8 cellular contexts compared by ENCODE assay signal in the genomic region with DNA sequence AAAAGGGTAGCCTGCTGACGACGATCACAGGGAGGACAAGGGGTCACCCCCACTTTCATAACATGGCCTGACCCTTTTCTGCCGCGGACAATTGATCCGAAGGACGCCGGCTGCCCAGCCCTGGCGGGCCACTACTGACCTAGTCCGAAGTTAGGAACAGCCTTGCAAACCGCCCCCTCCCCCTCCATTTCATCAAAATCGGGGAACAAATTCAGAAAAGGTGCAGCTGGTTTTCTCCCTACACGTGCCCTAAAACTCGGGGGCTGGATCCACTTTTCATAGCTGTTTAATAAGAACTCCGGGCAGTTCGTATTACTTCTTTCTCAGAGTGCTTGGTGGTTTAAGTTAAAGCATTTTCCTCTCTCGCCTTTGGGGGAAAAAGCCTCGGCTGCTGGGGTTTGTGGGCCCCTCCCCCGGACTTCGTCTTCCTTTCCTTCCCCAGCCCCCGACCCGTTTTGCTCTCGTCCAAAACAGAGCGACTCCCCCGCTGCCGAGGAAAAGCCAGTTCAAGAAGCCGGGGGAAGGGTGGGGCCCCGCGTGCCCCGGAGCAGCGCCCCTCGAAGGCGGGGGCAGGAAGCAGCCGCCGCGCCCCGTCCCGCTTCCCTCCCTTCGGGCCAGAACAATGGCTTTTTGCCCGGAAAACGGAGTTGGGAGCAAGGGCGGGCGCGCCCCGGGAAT. TPM values are rescaled to one million over a fixed set of nuclear protein-coding genes. Genes with fewer than 3 reads are reported as not detected.
DNase-seq lines count a peak whose midpoint lies in the region; ATAC-seq and TF ChIP-seq lines count a peak whose summit lies in the region.

No MANE protein-coding gene starts in this region.

- H3K4me1 ChIP-seq in left lung (peaks cover 12 to 29% of the 10 kb centered on the region in 2 donors), stomach (peaks cover 14 to 27% (median 22%) of the 10 kb centered on the region in 4 donors)

- peak; percentile 74 for DNase-seq in activated effector memory CD4-positive, alpha-beta T cell treated with anti-CD3 and anti-CD28 coated beads, Interleukin-2, amount 50 U/mL, for 16 hours
- no peak for DNase-seq in activated effector memory CD4-positive, alpha-beta T cell treated with Interleukin-2 at 50 U/mL for 16 hours
- DNase-seq in RPMI7951 (ENCODE audit: low read depth) (peak; percentile 68), choroid plexus epithelial cell (ENCODE audit: low read depth) (peak; percentile 33), left lung (peak; percentile 61 to 87), stomach (peak; percentile 29), ureter (ENCODE audit: low spot score) (no peak)

- TF ChIP-seq CTCF in choroid plexus epithelial cell (conservative IDR thresholded peaks at IDR 0.05; ENCODE audit: low read depth, low read length) (peak; percentile 18), left lung (IDR thresholded peaks at IDR 0.05) (no peak), stomach (IDR thresholded peaks at IDR 0.05) (no peak)

- 7 to 8% (median 7%) methylated on average over 40 to 44 of the region's 44 CpGs for WGBS in stomach, 5 donors

- TF ChIP-seq POLR2A in stomach (IDR thresholded peaks at IDR 0.05), result no peak

- no peak for TF ChIP-seq EP300 in stomach (IDR thresholded peaks at IDR 0.05)

- H3K27me3 ChIP-seq in left lung (peaks cover 35 to 95% of the 10 kb centered on the region in 2 donors), stomach (peaks cover 10 to 97% (median 73%) of the 10 kb centered on the region in 3 donors)

- ATAC-seq in HG03460 (IDR thresholded peaks at IDR 0.05; ENCODE audit: unreplicated experiment) (peak; percentile 11), left lung (peak; percentile 45)

- H3K36me3 ChIP-seq in left lung, result no peaks in the 10 kb centered on the region
- H3K36me3 ChIP-seq in stomach, result no peaks in the 10 kb centered on the region

- intact Hi-C loops in left lung (cut with DNase I) (no loop called here), stomach (cut with DNase I; ENCODE audit: low total_unique reads) (no loop called here)

- H3K27ac ChIP-seq in left lung (peak overlapping the region; percentile 33 to 63), stomach (peak overlapping the region in 4 of 5 donors; percentile 20 to 76 (median 54))

- H3K9me3 ChIP-seq in left lung (no peaks in the 10 kb centered on the region), stomach (no peaks in the 10 kb centered on the region)

- H3K4me3 ChIP-seq in choroid plexus epithelial cell (ENCODE audit: low read depth, low read length) (peak overlapping the region; percentile 54), left lung (peak overlapping the region; percentile 47 to 49), stomach (peak overlapping the region; percentile 47 to 76 (median 56))

RNA-seq across cellular contexts. Expression of gene CBX2, which starts 0.6 kb away (rescaled TPM):
- 5.0 and 6.1 TPM in 2 replicates for total RNA-seq in RPMI7951 (2014; rRNA removed; shearing (Covaris generic))
- total RNA-seq in left lung, result 1 to 10 TPM; 2.6 to 3.6 TPM
- total RNA-seq in stomach, result 1 to 10 TPM in 2 of 5 donors, under 1 TPM in 1, not detected in 2; under 0.01 to 1.3 (median 1.0) TPM
- polyA plus RNA-seq in stomach, result 1 to 10 TPM in 1 of 3 donors, under 1 TPM in 1, not detected in 1; 0.93 to 1.2 TPM
- total RNA-seq in ureter, result 3.8 TPM

RNA-seq across cellular contexts. Expression of gene CBX8, which starts 19.6 kb away (rescaled TPM):
- total RNA-seq in RPMI7951 (2014; rRNA removed; shearing (Covaris generic)), result 3.8 and 5.8 TPM in 2 replicates
- total RNA-seq in left lung (1 to 10 TPM; 7.3 to 7.9 TPM), stomach (100 to 1,000 TPM in 1 of 5 donors, 10 to 100 TPM in 1, 1 to 10 TPM in 1, not detected in 2; 2.8 to 140 (median 12.0) TPM), ureter (6.5 TPM)
- polyA plus RNA-seq in stomach, result 1 to 10 TPM in 2 of 3 donors, under 1 TPM in 1; 0.76 to 3.4 (median 1.4) TPM

RNA-seq across cellular contexts. Expression of gene ENPP7, which starts 46.6 kb away (rescaled TPM):
- total RNA-seq in RPMI7951 (2014; rRNA removed; shearing (Covaris generic)), result not detected in 2 replicates
- total RNA-seq in left lung (under 1 TPM in 1 of 2 donors, not detected in 1; 0.18 TPM), stomach (1 to 10 TPM in 1 of 5 donors, not detected in 4; 5.0 TPM), ureter (0.18 TPM)
- not detected for polyA plus RNA-seq in stomach

Comparison
In these comparisons a context has a peak if more than half of its experiments do, and no peak if none do; other contexts are left out.
1. DNase-seq: peak in activated effector memory CD4-positive, alpha-beta T cell treated with anti-CD3 and anti-CD28 coated beads, Interleukin-2, amount 50 U/mL, for 16 hours (single experiment), RPMI7951 (single experiment), choroid plexus epithelial cell (single experiment), left lung (2 of 2) and stomach (single experiment); none in activated effector memory CD4-positive, alpha-beta T cell treated with Interleukin-2 at 50 U/mL for 16 hours (single experiment) and ureter (single experiment).
2. Peak in every context shown above with its lines, with median percentiles within 50 percentile points of each other: H3K4me3 ChIP-seq.